In the genomic region with DNA sequence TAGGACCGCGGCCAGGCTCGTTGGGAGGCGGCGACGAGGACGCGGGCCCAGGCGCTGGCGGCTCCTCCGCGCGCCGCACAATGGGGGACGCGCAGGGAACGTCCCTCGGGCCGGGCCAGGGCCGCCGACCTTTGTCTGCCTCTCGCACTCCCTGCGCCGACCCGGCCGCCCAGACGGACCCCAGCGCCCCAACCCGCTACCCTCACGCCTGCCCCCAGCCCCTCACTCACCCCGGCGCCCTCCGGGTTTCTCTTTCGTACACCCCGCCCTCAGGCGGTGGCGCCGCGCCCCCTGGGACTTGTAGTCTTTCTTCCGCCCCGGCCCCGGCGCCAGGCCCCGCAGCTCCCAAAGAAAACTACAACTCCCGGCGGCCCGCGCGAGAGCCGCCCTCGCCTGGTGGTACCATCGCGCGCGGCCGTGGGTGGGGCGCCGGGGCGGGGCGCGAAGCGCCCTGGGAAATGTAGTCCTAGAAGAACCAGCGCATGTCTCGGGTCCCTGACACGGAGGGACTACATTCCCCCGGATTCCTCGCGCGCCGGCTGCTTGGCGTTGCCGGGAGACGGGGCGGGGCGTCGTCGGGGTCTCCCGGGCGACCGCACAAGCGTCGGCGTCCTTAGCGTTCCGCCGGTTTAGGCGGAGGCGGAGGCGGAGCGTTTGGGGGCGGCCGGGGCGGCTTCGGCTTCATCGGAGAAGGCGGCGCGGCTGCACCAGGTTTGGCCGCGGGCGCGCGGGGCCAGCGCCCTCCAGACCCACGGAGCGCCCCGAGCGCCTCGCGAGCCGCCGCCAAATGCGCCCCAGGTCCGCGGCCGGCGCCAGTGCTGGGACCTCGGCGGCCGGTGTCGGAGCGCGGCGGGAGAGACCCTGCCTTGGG, we compare ENCODE assay signal across 8 cellular contexts. TPM values are rescaled to one million over a fixed set of nuclear protein-coding genes. Genes with fewer than 3 reads are reported as not detected.
DNase-seq lines count a peak whose midpoint lies in the region; ATAC-seq, FAIRE-seq and TF ChIP-seq lines count a peak whose summit lies in the region.

A gene (minus strand): TSS at position 260 of the 871 bp plus-strand sequence. CDS start 24,546 bp downstream, outside the sequence.

- TF ChIP-seq CTCF in adrenal gland (IDR thresholded peaks at IDR 0.05): peak in 1 of 6 experiments; percentile 8
- no peak for TF ChIP-seq CTCF in heart right ventricle (IDR thresholded peaks at IDR 0.05)
- TF ChIP-seq CTCF in upper lobe of left lung (IDR thresholded peaks at IDR 0.05): peak in 4 of 6 experiments; percentile 9 to 26 (median 20)

- peak; percentile 99 for DNase-seq in GM12891 (ENCODE audit: insufficient read length, low spot score)
- DNase-seq in NCI-H1436 treated with DMSO at 0.1 percent for 48 hours (lab: John Stamatoyannopoulos, UW): peak; percentile 94
- peak; percentile 95 to 98 (median 97) for DNase-seq in T-helper 1 cell
- peak; percentile 97 to 100 (median 99) for DNase-seq in adrenal gland
- peak; percentile 99 for DNase-seq in heart right ventricle
- peak; percentile 98 for DNase-seq in pons (ENCODE audit: low spot score)
- peak; percentile 99 to 100 for DNase-seq in upper lobe of left lung

- TF ChIP-seq POLR2A in GM12891 (IDR thresholded peaks at IDR 0.05; ENCODE audit: low read depth, low read length): no peak
- no peak for TF ChIP-seq POLR2A in adrenal gland (IDR thresholded peaks at IDR 0.05)
- TF ChIP-seq POLR2A in upper lobe of left lung (IDR thresholded peaks at IDR 0.05): peak in 1 of 4 donors; percentile 31

- H3K4me1 ChIP-seq in adrenal gland (replicated peaks in 1 of 2): peaks cover 0 to 5% of the 10 kb centered on the region in 2 donors
- peaks cover 0 to 11% (median 7%) of the 10 kb centered on the region in 9 donors for H3K4me1 ChIP-seq in heart right ventricle
- H3K4me1 ChIP-seq in upper lobe of left lung: peaks cover 6 to 21% (median 14%) of the 10 kb centered on the region in 4 donors

- TF ChIP-seq EP300 in upper lobe of left lung (IDR thresholded peaks at IDR 0.05): no peak

- FAIRE-seq in GM12891 (lab: Jason Lieb, UNC): peak; percentile 95

- peak within 1 kb of the TSS; percentile 48 to 96 (median 88) for H3K4me3 ChIP-seq in adrenal gland
- peak within 1 kb of the TSS; percentile 59 to 98 (median 94) for H3K4me3 ChIP-seq in heart right ventricle
- H3K4me3 ChIP-seq in upper lobe of left lung: peak within 1 kb of the TSS; percentile 67 to 99 (median 97)

- H3K9me3 ChIP-seq in adrenal gland (replicated peaks in 1 of 3) (no peaks in the 10 kb centered on the region), heart right ventricle (peaks cover 0 to 15% (median 6%) of the 10 kb centered on the region in 11 donors), upper lobe of left lung (no peaks in the 10 kb centered on the region)

- WGBS in adrenal gland, 4 donors: 0 to 1% (median 0%) methylated on average over 6 to 124 of the region's 124 CpGs
- WGBS in heart right ventricle, 2 donors: 1% methylated on average over 97 to 124 of the region's 124 CpGs
- WGBS in upper lobe of left lung, 2 donors: 0 to 1% methylated on average over 21 to 65 of the region's 124 CpGs

- H3K36me3 ChIP-seq in adrenal gland (replicated peaks in 1 of 2) (no peaks in the 10 kb centered on the region), heart right ventricle (peaks cover 0 to 9% (median 0%) of the 10 kb centered on the region in 9 donors), upper lobe of left lung (no peaks in the 10 kb centered on the region)

- H3K27ac ChIP-seq in adrenal gland (peak within 1 kb of the TSS in 3 of 5 donors; percentile 59 to 75 (median 66)), heart right ventricle (peak within 1 kb of the TSS in 8 of 10 donors; percentile 79 to 87 (median 83)), upper lobe of left lung (peak within 1 kb of the TSS; percentile 68 to 89 (median 82))

- no peaks in the 10 kb centered on the region for H3K27me3 ChIP-seq in adrenal gland
- peaks cover 0 to 24% (median 8%) of the 10 kb centered on the region in 7 donors for H3K27me3 ChIP-seq in heart right ventricle
- H3K27me3 ChIP-seq in upper lobe of left lung: no peaks in the 10 kb centered on the region

- ATAC-seq in HG02840 (IDR thresholded peaks at IDR 0.05; ENCODE audit: low FRiP score, unreplicated experiment): peak; percentile 87
- peak; percentile 98 to 99 (median 99) for ATAC-seq in heart right ventricle
- peak; percentile 98 to 99 for ATAC-seq in upper lobe of left lung (ENCODE audit: low FRiP score in 2 of 2)

- intact Hi-C loops in adrenal gland (cut with DNase I) (no loop called here), heart right ventricle (cut with DNase I) (loop anchor here in 4 of 10 donors (2.0 to 5.0 kb wide), 4 partner anchors 99 to 241 kb away; a partner anchor contains a TSS)

TF ChIP-seq in GM12891, 5 proteins besides CTCF, POLR2A, EP300 and RAD21:
- no peak for TF ChIP-seq SPI1 (IDR thresholded peaks at IDR 0.05; ENCODE audit: low read depth, low read length)
- no peak for TF ChIP-seq TAF1 (IDR thresholded peaks at IDR 0.05; ENCODE audit: low read depth, low read length)
- no peak for TF ChIP-seq POU2F2 (IDR thresholded peaks at IDR 0.05; ENCODE audit: low read depth, low read length)
- TF ChIP-seq POLR2AphosphoS5 (IDR thresholded peaks at IDR 0.05; ENCODE audit: low read depth, low read length): no peak
TF ChIP-seq in GM12891: peak in this region for 0.

RNA-seq across cellular contexts. Expression of the gene that starts here (rescaled TPM):
- polyA plus RNA-seq in GM12891 (2012; ENCODE audit: low read depth, missing spikeins): 7.1 TPM
- total RNA-seq in adrenal gland (10 to 100 TPM in 5 of 8 donors, 1 to 10 TPM in 3; 5.4 to 17.3 (median 11.3) TPM), heart right ventricle (1 to 10 TPM; 2.9 to 6.0 (median 3.5) TPM), upper lobe of left lung (10 to 100 TPM in 5 of 6 donors, 1 to 10 TPM in 1; 5.7 to 34.6 (median 15.2) TPM)
- polyA plus RNA-seq in adrenal gland (10 to 100 TPM in 2 of 3 donors, under 1 TPM in 1; 0.55 to 54.3 (median 25.5) TPM), heart right ventricle (10 to 100 TPM in 1 of 2 donors, 1 to 10 TPM in 1; 7.1 to 14.0 TPM)

Comparison
In these comparisons a context has a peak if more than half of its experiments do, and no peak if none do; other contexts are left out.
1. Peak in every context shown above with its lines: DNase-seq, ATAC-seq, H3K4me3 ChIP-seq and H3K27ac ChIP-seq.
2. CTCF ChIP-seq: peak in upper lobe of left lung (4 of 6); none in heart right ventricle (0 of 9).